Comparison of ENCODE assay signal across 8 cellular contexts in genomic region chr21:34887729-34888568, GRCh38.
DNase-seq lines count a peak whose midpoint lies in the region; ATAC-seq and TF ChIP-seq lines count a peak whose summit lies in the region.

No MANE protein-coding gene starts in this region.

- H3K79me1 ChIP-seq in mesendoderm (ENCODE audit: low read length): no peaks in the 10 kb centered on the region

- H3K27me3 ChIP-seq in effector memory CD4-positive, alpha-beta T cell (replicated peaks; ENCODE audit: control insufficient read depth, insufficient read depth, low read length, poor library complexity, severe bottlenecking): no peaks in the 10 kb centered on the region
- H3K27me3 ChIP-seq in mesendoderm (ENCODE audit: insufficient read depth, low read length, poor library complexity): peaks cover 19% of the 10 kb centered on the region

- intact Hi-C loops in activated CD8-positive, alpha-beta T cell treated with anti-CD3 and anti-CD28 coated beads for 36 hours (cut with micrococcal nuclease): loop anchor here (1.0 to 10.0 kb wide), 6 partner anchors 47 to 513 kb away; no protein-coding TSS in a partner anchor

- CTCF ChIA-PET in activated CD8-positive, alpha-beta T cell treated with anti-CD3 and anti-CD28 coated beads for 36 hours (lab: Charles Lee): interaction anchor here (0.7 to 7.4 kb wide), 14 partner anchors 47 to 513 kb away, joined by 3 to 89 read pairs (median 6); partner anchors contain the start of gene RUNX1

- H3K36me3 Mint-ChIP-seq in activated CD8-positive, alpha-beta T cell treated with anti-CD3 and anti-CD28 coated beads for 36 hours (ENCODE audit: low read depth): peaks cover 5% of the 10 kb centered on the region

- H3K27ac Mint-ChIP-seq in activated CD8-positive, alpha-beta T cell treated with anti-CD3 and anti-CD28 coated beads for 36 hours: peak overlapping the region; percentile 98

- no peak overlapping the region for H3K18ac ChIP-seq in mesendoderm (ENCODE audit: low read length)

- H3K4me3 ChIP-seq in effector memory CD4-positive, alpha-beta T cell (ENCODE audit: insufficient read depth, low read depth, low read length, poor library complexity, severe bottlenecking): peak overlapping the region; percentile 60
- peak overlapping the region; percentile 8 for H3K4me3 ChIP-seq in mesendoderm (ENCODE audit: low read length)

- peak overlapping the region; percentile 49 for H3K4me2 ChIP-seq in mesendoderm (ENCODE audit: low read length)

- no CpG with 5 or more reads among the region's 40 CpGs for WGBS in mesendoderm (ENCODE audit: extremely low coverage, insufficient coverage, low lambda C conversion rate)

- H2BK15ac ChIP-seq in mesendoderm (replicated peaks; ENCODE audit: low read depth): no peak overlapping the region

- H3K4me3 Mint-ChIP-seq in activated CD8-positive, alpha-beta T cell treated with anti-CD3 and anti-CD28 coated beads for 36 hours: peak overlapping the region; percentile 93

- H3K27ac ChIP-seq in effector memory CD4-positive, alpha-beta T cell (ENCODE audit: insufficient read depth, low read length, poor library complexity, severe bottlenecking): peak overlapping the region; percentile 84
- H3K27ac ChIP-seq in mesendoderm (ENCODE audit: low read depth, low read length): no peak overlapping the region

- peak; percentile 34 for ATAC-seq in HG02763 (IDR thresholded peaks at IDR 0.05; ENCODE audit: unreplicated experiment)
- ATAC-seq in activated CD8-positive, alpha-beta T cell treated with anti-CD3 and anti-CD28 coated beads for 36 hours: peak; percentile 67

- H3K79me2 ChIP-seq in mesendoderm (ENCODE audit: control insufficient read depth, insufficient read depth, low read length): no peaks in the 10 kb centered on the region

- no peak overlapping the region for H2BK120ac ChIP-seq in mesendoderm (ENCODE audit: low read depth, low read length)

- H3K36me3 ChIP-seq in effector memory CD4-positive, alpha-beta T cell (ENCODE audit: control insufficient read depth, insufficient read depth, low read length): peaks cover 2% of the 10 kb centered on the region
- no peaks in the 10 kb centered on the region for H3K36me3 ChIP-seq in mesendoderm (ENCODE audit: control insufficient read depth, insufficient read depth, low read length)

- no peak overlapping the region for H4K5ac ChIP-seq in mesendoderm (ENCODE audit: low read length)

- peaks cover 1% of the 10 kb centered on the region for H3K27me3 Mint-ChIP-seq in activated CD8-positive, alpha-beta T cell treated with anti-CD3 and anti-CD28 coated beads for 36 hours

- no peak overlapping the region for H2BK5ac ChIP-seq in mesendoderm (ENCODE audit: low read length)

- no peaks in the 10 kb centered on the region for H3K9me3 ChIP-seq in effector memory CD4-positive, alpha-beta T cell (ENCODE audit: control insufficient read depth, low read length)

- POLR2A ChIA-PET in activated CD8-positive, alpha-beta T cell treated with anti-CD3 and anti-CD28 coated beads for 36 hours (lab: Charles Lee): interaction anchor here (0.6 to 7.3 kb wide), 32 partner anchors 8 to 1433 kb away, joined by 3 to 136 read pairs (median 5); no protein-coding TSS in a partner anchor

- H3K4me1 Mint-ChIP-seq in activated CD8-positive, alpha-beta T cell treated with anti-CD3 and anti-CD28 coated beads for 36 hours (ENCODE audit: low read depth): peaks cover 44% of the 10 kb centered on the region

- peak overlapping the region; percentile 22 for H3K9ac ChIP-seq in mesendoderm (ENCODE audit: low read length)

- peak overlapping the region; percentile 77 for H3K56ac ChIP-seq in mesendoderm (ENCODE audit: low read length)

- H4K8ac ChIP-seq in mesendoderm (ENCODE audit: low read depth, low read length): no peak overlapping the region

- TF ChIP-seq CTCF in activated CD8-positive, alpha-beta T cell treated with anti-CD3 and anti-CD28 coated beads for 36 hours (IDR thresholded peaks at IDR 0.05): no peak

- H3K23ac ChIP-seq in mesendoderm (ENCODE audit: low read length): no peak overlapping the region

- H2AK5ac ChIP-seq in mesendoderm (ENCODE audit: low read length): no peak overlapping the region

- DNase-seq in GF-D8 (lab: John Stamatoyannopoulos, UW) (peak; percentile 37), NCI-H510A treated with DMSO at 0.1 percent for 48 hours (lab: John Stamatoyannopoulos, UW) (peak; percentile 63), mesendoderm (peak; percentile 68), cerebellar nuclear complex (lab: John Stamatoyannopoulos, UW) (no peak)
- peak; percentile 94 for DNase-seq in activated CD8-positive, alpha-beta T cell treated with anti-CD3 and anti-CD28 coated beads for 36 hours
- peak; percentile 73 to 83 (median 80) for DNase-seq in effector memory CD4-positive, alpha-beta T cell
- DNase-seq in stimulated activated CD8-positive, alpha-beta memory T cell treated with anti-CD3 and anti-CD28 coated beads, Interleukin-12 subunit alpha, Interleukin-12 subunit beta, amount 100 ng/mL, for 4 hours (ENCODE audit: low read depth): peak; percentile 86

- H3K4me1 ChIP-seq in effector memory CD4-positive, alpha-beta T cell (ENCODE audit: control insufficient read depth, insufficient read depth, low read length, poor library complexity, severe bottlenecking): peaks cover 32% of the 10 kb centered on the region
- H3K4me1 ChIP-seq in mesendoderm (ENCODE audit: control insufficient read depth, low read depth, low read length): peaks cover 2% of the 10 kb centered on the region

- H3K4ac ChIP-seq in mesendoderm (ENCODE audit: low read depth, low read length): no peak overlapping the region

- no peaks in the 10 kb centered on the region for H3K9me3 Mint-ChIP-seq in activated CD8-positive, alpha-beta T cell treated with anti-CD3 and anti-CD28 coated beads for 36 hours

Comparison
In these comparisons a context has a peak if more than half of its experiments do, and no peak if none do; other contexts are left out.
1. DNase-seq: peak in GF-D8 (single experiment), NCI-H510A treated with DMSO at 0.1 percent for 48 hours (single experiment), activated CD8-positive, alpha-beta T cell treated with anti-CD3 and anti-CD28 coated beads for 36 hours (single experiment), effector memory CD4-positive, alpha-beta T cell (3 of 3), mesendoderm (single experiment) and stimulated activated CD8-positive, alpha-beta memory T cell treated with anti-CD3 and anti-CD28 coated beads, Interleukin-12 subunit alpha, Interleukin-12 subunit beta, amount 100 ng/mL, for 4 hours (single experiment); none in cerebellar nuclear complex (0 of 2).